ENCODE assay signal across 1 cellular context in genomic region chr1:220733090-220733569, GRCh38.
TF ChIP-seq lines count a peak whose summit lies in the region.

No MANE protein-coding gene starts in this region.

TF ChIP-seq in K562, 482 proteins besides CTCF, POLR2A, EP300 and RAD21 (continued from another document and continues in another):
- TF ChIP-seq PBX2 (CRISPR knock-in tag; IDR thresholded peaks at IDR 0.05; ENCODE audit: low read depth), result no peak
- no peak for TF ChIP-seq PBX2 (tag; conservative IDR thresholded peaks at IDR 0.05; ENCODE audit: low read depth)
- no peak for TF ChIP-seq ZNF785 (CRISPR knock-in tag; IDR thresholded peaks at IDR 0.05)
- peak; percentile 55 for TF ChIP-seq DEAF1 (CRISPR knock-in tag; IDR thresholded peaks at IDR 0.05)
- TF ChIP-seq MAFK (IDR thresholded peaks at IDR 0.05; ENCODE audit: low read length), result no peak
- no peak for TF ChIP-seq THAP7 (CRISPR knock-in tag; IDR thresholded peaks at IDR 0.05)
- no peak for TF ChIP-seq NRF1 (conservative IDR thresholded peaks at IDR 0.05 in 1 of 2, IDR thresholded peaks at IDR 0.05 in 1 of 2)
- TF ChIP-seq RUNX1 (IDR thresholded peaks at IDR 0.05; ENCODE audit: low read depth), result no peak
- peak; percentile 74 for TF ChIP-seq EHMT2 (IDR thresholded peaks at IDR 0.05)
- no peak for TF ChIP-seq ZNF174 (CRISPR knock-in tag; IDR thresholded peaks at IDR 0.05)
- no peak for TF ChIP-seq EP400 (IDR thresholded peaks at IDR 0.05)
- no peak for TF ChIP-seq BHLHE40 (IDR thresholded peaks at IDR 0.05; ENCODE audit: low read length)
- peak; percentile 75 for TF ChIP-seq ZBTB40 (IDR thresholded peaks at IDR 0.05)
- no peak for TF ChIP-seq ZBTB40 (CRISPR knock-in tag; IDR thresholded peaks at IDR 0.05)
- TF ChIP-seq ZMIZ1 (IDR thresholded peaks at IDR 0.05; ENCODE audit: low read depth in 2 of 2, low read length in 2 of 2), result no peak
- no peak for TF ChIP-seq LEF1 (IDR thresholded peaks at IDR 0.05)
- TF ChIP-seq WHSC1 (IDR thresholded peaks at IDR 0.05; ENCODE audit: low read length), result no peak
- TF ChIP-seq ESRRB (CRISPR knock-in tag; IDR thresholded peaks at IDR 0.05; ENCODE audit: borderline replicate concordance), result no peak
- peak; percentile 38; the same call in 1 of the 2 replicates for TF ChIP-seq NR2C1 (IDR thresholded peaks at IDR 0.05)
- peak; percentile 67 for TF ChIP-seq NR2C1 (tag; IDR thresholded peaks at IDR 0.05)
- no peak for TF ChIP-seq ARNT (IDR thresholded peaks at IDR 0.05)
- TF ChIP-seq FOXP1 (CRISPR knock-in tag; IDR thresholded peaks at IDR 0.05), result no peak
- TF ChIP-seq ZNF436 (CRISPR knock-in tag; IDR thresholded peaks at IDR 0.05), result no peak
- no peak for TF ChIP-seq ZC3H4 (CRISPR knock-in tag; IDR thresholded peaks at IDR 0.05; ENCODE audit: borderline replicate concordance)
- TF ChIP-seq ZNF592 (IDR thresholded peaks at IDR 0.05), result no peak
- peak; percentile 75 for TF ChIP-seq VEZF1 (CRISPR knock-in tag; IDR thresholded peaks at IDR 0.05)
- TF ChIP-seq GMEB1 (CRISPR knock-in tag; IDR thresholded peaks at IDR 0.05), result no peak
- no peak for TF ChIP-seq TFAP4 (CRISPR knock-in tag; IDR thresholded peaks at IDR 0.05; ENCODE audit: borderline replicate concordance)
- TF ChIP-seq SAFB2 (IDR thresholded peaks at IDR 0.05; ENCODE audit: borderline replicate concordance, low read depth, low read length, severe bottlenecking), result no peak
